ENCODE assay signal across 11 cellular contexts in genomic region chr14:35669782-35670181, GRCh38.
A peak's percentile ranks its signal among the peaks of the same experiment; 100 is the strongest.
DNase-seq lines count a peak whose midpoint lies in the region; ATAC-seq and FAIRE-seq lines count a peak whose summit lies in the region.
"Had no signal": no experiment of that assay in that cellular context is flagged by ENCODE, and none has a peak within 500 bp of the region (broad histone marks: within the 10 kb centered on the region; RNA-seq: fewer than 3 reads in every experiment).

No MANE protein-coding gene starts in this region.

- no peaks in the 10 kb centered on the region for H3K27me3 ChIP-seq in small intestine (ENCODE audit: control insufficient read depth in 2 of 2, insufficient read depth in 2 of 2, low read length in 2 of 2)
- H3K27me3 ChIP-seq: gastroesophageal sphincter had no signal

- no peaks in the 10 kb centered on the region for H3K9me3 ChIP-seq in small intestine (ENCODE audit: control insufficient read depth, low read depth)
- H3K9me3 ChIP-seq: gastroesophageal sphincter had no signal

- H3K27ac ChIP-seq in small intestine (ENCODE audit: low read depth in 1 of 2, low read length in 1 of 2) = no peak overlapping the region
- H3K27ac ChIP-seq: gastroesophageal sphincter had no signal

- ATAC-seq in GM21390 (IDR thresholded peaks at IDR 0.05; ENCODE audit: unreplicated experiment) = no peak
- ATAC-seq: activated CD8-positive, alpha-beta memory T cell treated with anti-CD3 and anti-CD28 coated beads, Interleukin-2, amount 10 ng/mL, durations not matched to agents 7 days and 5 days; gastroesophageal sphincter; T-helper 17 cell had no signal

- DNase-seq in NCI-H345 (lab: John Stamatoyannopoulos, UW) = peak; percentile 14
- DNase-seq in NCI-H345 treated with DMSO at 0.1 percent for 48 hours (lab: John Stamatoyannopoulos, UW; ENCODE audit: unreplicated experiment) = no peak
- peak; percentile 3 for DNase-seq in NCI-H2196 treated with DMSO at 0.1 percent for 48 hours (lab: John Stamatoyannopoulos, UW; ENCODE audit: unreplicated experiment)
- DNase-seq in fibroblast of gingiva (ENCODE audit: low read depth) = peak; percentile 10
- peak; percentile 22 for DNase-seq in small intestine
- DNase-seq in NCI-H774 (lab: John Stamatoyannopoulos, UW) = no peak
- no peak for DNase-seq in activated CD4-positive, alpha-beta T cell treated with anti-CD3 and anti-CD28 coated beads for 48 hours
- DNase-seq: activated CD8-positive, alpha-beta memory T cell treated with anti-CD3 and anti-CD28 coated beads, Interleukin-2, amount 10 ng/mL, durations not matched to agents 7 days and 5 days; T-helper 17 cell had no signal

- no peak overlapping the region for H3K4me3 ChIP-seq in small intestine (ENCODE audit: low read depth in 1 of 2, low read length in 2 of 2)
- H3K4me3 ChIP-seq: gastroesophageal sphincter had no signal

- no peaks in the 10 kb centered on the region for H3K4me1 ChIP-seq in small intestine (ENCODE audit: control insufficient read depth in 2 of 2, insufficient read depth in 1 of 2, low read depth in 1 of 2, low read length in 1 of 2)
- H3K4me1 ChIP-seq: gastroesophageal sphincter had no signal

- WGBS in small intestine, 3 donors = 49 to 73% (median 52%) methylated on average over 3 of the region's 3 CpGs

- no peak for FAIRE-seq in small intestine (lab: Jason Lieb, UNC)

- peaks cover 0 to 9% of the 10 kb centered on the region in 2 donors for H3K36me3 ChIP-seq in small intestine (ENCODE audit: control insufficient read depth in 2 of 2, insufficient read depth in 2 of 2, low read length in 2 of 2)

Comparison
In these comparisons a context has a peak if more than half of its experiments do, and no peak if none do; other contexts are left out.
1. DNase-seq: peak in NCI-H345 (single experiment), NCI-H2196 treated with DMSO at 0.1 percent for 48 hours (single experiment), fibroblast of gingiva (single experiment) and small intestine (single experiment); none in NCI-H345 treated with DMSO at 0.1 percent for 48 hours (single experiment), NCI-H774 (single experiment) and activated CD4-positive, alpha-beta T cell treated with anti-CD3 and anti-CD28 coated beads for 48 hours (single experiment).